In genomic region chr10:123150229-123150985, GRCh38 we compare ENCODE assay signal across 10 cellular contexts. TPM values are rescaled to one million over a fixed set of nuclear protein-coding genes. Genes with fewer than 3 reads are reported as not detected.
DNase-seq lines count a peak whose midpoint lies in the region; ATAC-seq, FAIRE-seq and TF ChIP-seq lines count a peak whose summit lies in the region.
"Had no signal": no experiment of that assay in that cellular context is flagged by ENCODE, and none has a peak within 500 bp of the region (broad histone marks: within the 10 kb centered on the region; RNA-seq: fewer than 3 reads in every experiment).

No MANE protein-coding gene starts in this region.

- no peaks in the 10 kb centered on the region for H3K4me1 Mint-ChIP-seq in astrocyte (ENCODE audit: low read depth, unreplicated experiment)

- H3K27me3 Mint-ChIP-seq in astrocyte (ENCODE audit: low read depth, unreplicated experiment) = peaks cover 57% of the 10 kb centered on the region

- FAIRE-seq in astrocyte (lab: Jason Lieb, UNC) = no peak

- H3K9me3 ChIP-seq in right cardiac atrium (ENCODE audit: control insufficient read depth, low read length) (no peaks in the 10 kb centered on the region), astrocyte (ENCODE audit: insufficient read depth, low read depth, low read length) (no peaks in the 10 kb centered on the region), mesodermal cell (ENCODE audit: control insufficient read depth, low read length) (no peaks in the 10 kb centered on the region), upper lobe of right lung (no peaks in the 10 kb centered on the region), MM.1S (replicated peaks; ENCODE audit: insufficient read depth, low read length) (no peaks in the 10 kb centered on the region)

- H3K27ac Mint-ChIP-seq in astrocyte (ENCODE audit: unreplicated experiment) = peak overlapping the region; percentile 53

- 6% methylated on average over 34 of the region's 34 CpGs for WGBS in right cardiac atrium
- WGBS in mesodermal cell (ENCODE audit: insufficient coverage in 2 of 2), 2 experiments = 0 to 5% methylated on average over 19 to 24 of the region's 34 CpGs

- no peak for TF ChIP-seq CTCF in astrocyte (IDR thresholded peaks at IDR 0.05; ENCODE audit: insufficient read depth, low read depth, low read length)
- no peak for TF ChIP-seq CTCF in upper lobe of right lung (IDR thresholded peaks at IDR 0.05)
- no peak for TF ChIP-seq CTCF in MM.1S (IDR thresholded peaks at IDR 0.05; ENCODE audit: low read length)

- H3K36me3 ChIP-seq in astrocyte (ENCODE audit: insufficient read depth, low read length) = no peaks in the 10 kb centered on the region
- H3K36me3 ChIP-seq in mesodermal cell (ENCODE audit: control insufficient read depth, insufficient read depth, low read length) = peaks cover 5% of the 10 kb centered on the region
- H3K36me3 ChIP-seq in upper lobe of right lung = no peaks in the 10 kb centered on the region
- peaks cover under 1% of the 10 kb centered on the region; the same call in 1 of the 2 replicates for H3K36me3 ChIP-seq in MM.1S (replicated peaks; ENCODE audit: insufficient read depth, low read length)

- ATAC-seq in right cardiac atrium (no peak), upper lobe of right lung (no peak), HG02870 (IDR thresholded peaks at IDR 0.05; ENCODE audit: unreplicated experiment) (no peak)
- ATAC-seq: HCT116 had no signal

- H3K4me3 ChIP-seq in right cardiac atrium (ENCODE audit: low read length) (peak overlapping the region; percentile 33), astrocyte (ENCODE audit: insufficient read depth, low read depth, low read length) (peak overlapping the region; percentile 35), mesodermal cell (ENCODE audit: extremely low read depth, insufficient read depth, low read length, poor library complexity, severe bottlenecking) (peak overlapping the region; percentile 32), upper lobe of right lung (peak overlapping the region; percentile 43), MM.1S (ENCODE audit: low read length) (no peak overlapping the region)

- H3K27ac ChIP-seq in right cardiac atrium (ENCODE audit: low read length) (no peak overlapping the region), astrocyte (ENCODE audit: low read depth, low read length) (no peak overlapping the region), mesodermal cell (ENCODE audit: low read depth, low read length, severe bottlenecking) (no peak overlapping the region), upper lobe of right lung (no peak overlapping the region), MM.1S (ENCODE audit: low read length) (no peak overlapping the region)

- H2AFZ ChIP-seq in astrocyte (ENCODE audit: low read depth, low read length) = peak overlapping the region; percentile 14
- H2AFZ ChIP-seq in MM.1S (ENCODE audit: low read length) = no peak overlapping the region

- H3K4me3 Mint-ChIP-seq in astrocyte (ENCODE audit: unreplicated experiment) = peak overlapping the region; percentile 77

- intact Hi-C loops in right cardiac atrium (cut with DNase I) (no loop called here), cardiac septum (cut with DNase I) (loop anchor here (5.0 to 10.0 kb wide), 2 partner anchors 143 to 1264 kb away; partner anchors contain the start of genes ACADSB, IKZF5 and OAT), upper lobe of right lung (cut with DNase I) (no loop called here)

- H3K9ac ChIP-seq in astrocyte (ENCODE audit: low read length) (no peak overlapping the region), MM.1S (ENCODE audit: low read length) (no peak overlapping the region)

- H3K4me2 ChIP-seq in astrocyte (ENCODE audit: low read length) (peak overlapping the region; percentile 82), MM.1S (ENCODE audit: low read depth, low read length) (no peak overlapping the region)

- peaks cover 10% of the 10 kb centered on the region for H3K9me3 Mint-ChIP-seq in astrocyte (ENCODE audit: unreplicated experiment)

- H3K27me3 ChIP-seq in right cardiac atrium (ENCODE audit: control insufficient read depth, insufficient read depth) (no peaks in the 10 kb centered on the region), astrocyte (ENCODE audit: insufficient read depth, low read length) (peaks cover 76% of the 10 kb centered on the region), upper lobe of right lung (peaks cover 82% of the 10 kb centered on the region), MM.1S (replicated peaks; ENCODE audit: insufficient read depth, low read length) (peaks cover 7% of the 10 kb centered on the region; the same call in 1 of the 2 replicates)

- H3F3A ChIP-seq in MM.1S (ENCODE audit: insufficient read depth, low read length) = no peaks in the 10 kb centered on the region

- peaks cover 4% of the 10 kb centered on the region for H3K36me3 Mint-ChIP-seq in astrocyte (ENCODE audit: low read depth, unreplicated experiment)

- no peak for DNase-seq in right cardiac atrium
- DNase-seq in cardiac septum (ENCODE audit: low spot score) = no peak
- no peak for DNase-seq in astrocyte (ENCODE audit: low read depth)
- DNase-seq in upper lobe of right lung = no peak
- DNase-seq in NCI-H82 treated with DMSO at 0.1 percent for 48 hours (lab: John Stamatoyannopoulos, UW; ENCODE audit: unreplicated experiment) = no peak
- DNase-seq in MM.1S = no peak
- DNase-seq: NCI-H446 treated with DMSO at 0.1 percent for 48 hours had no signal

- H3K79me2 ChIP-seq in astrocyte (ENCODE audit: insufficient read depth, low read length) (peaks cover 12% of the 10 kb centered on the region), MM.1S (ENCODE audit: low read length) (peaks cover 12% of the 10 kb centered on the region)

- H4K20me1 ChIP-seq in astrocyte (ENCODE audit: insufficient read depth, low read length) (peaks cover 17% of the 10 kb centered on the region), MM.1S (ENCODE audit: insufficient read depth, low read length) (no peaks in the 10 kb centered on the region)

- no peaks in the 10 kb centered on the region for H3K9me2 ChIP-seq in MM.1S (replicated peaks; ENCODE audit: insufficient read depth, low read length)

- H3K4me1 ChIP-seq in right cardiac atrium (ENCODE audit: control insufficient read depth, insufficient read depth, low read length) (peaks cover 7% of the 10 kb centered on the region), astrocyte (ENCODE audit: insufficient read depth, low read length) (peaks cover 10% of the 10 kb centered on the region), mesodermal cell (ENCODE audit: control insufficient read depth, insufficient read depth, low read length, poor library complexity, severe bottlenecking) (peaks cover 22% of the 10 kb centered on the region), upper lobe of right lung (peaks cover 45% of the 10 kb centered on the region), MM.1S (ENCODE audit: low read length) (peaks cover 5% of the 10 kb centered on the region; the same call in 1 of the 2 replicates)

RNA-seq across cellular contexts. Expression of gene HMX2, which starts 2.5 kb away (rescaled TPM):
- not detected for total RNA-seq in right cardiac atrium
- not detected for polyA plus RNA-seq in right cardiac atrium
- not detected for total RNA-seq in cardiac septum
- total RNA-seq in astrocyte = not detected in 2 replicates
- 0.18 TPM for polyA plus RNA-seq in mesodermal cell (2013, experiment 1 of 2)
- not detected for polyA plus RNA-seq in mesodermal cell (2013, experiment 2 of 2)
- total RNA-seq in upper lobe of right lung = not detected

RNA-seq across cellular contexts. Expression of gene BUB3, which starts 3.8 kb away (rescaled TPM):
- total RNA-seq in right cardiac atrium = 10 to 100 TPM; 33.7 to 43.0 (median 37.8) TPM
- polyA plus RNA-seq in right cardiac atrium = 28.3 TPM
- 30.6 TPM for total RNA-seq in cardiac septum
- 79.7 and 81.7 TPM in 2 replicates for total RNA-seq in astrocyte
- polyA plus RNA-seq in mesodermal cell (2013, experiment 1 of 2) = 127 TPM
- polyA plus RNA-seq in mesodermal cell (2013, experiment 2 of 2) = 114 TPM
- 61.8 TPM for total RNA-seq in upper lobe of right lung

RNA-seq across cellular contexts. Expression of gene HMX3, which starts 14.6 kb away (rescaled TPM):
- total RNA-seq in right cardiac atrium (not detected), cardiac septum (not detected), astrocyte (not detected in 2 replicates), upper lobe of right lung (not detected)
- not detected for polyA plus RNA-seq in right cardiac atrium
- polyA plus RNA-seq in mesodermal cell (2013, experiment 1 of 2) = not detected
- polyA plus RNA-seq in mesodermal cell (2013, experiment 2 of 2) = not detected
